ENCODE assay signal across 12 cellular contexts in the genomic region with DNA sequence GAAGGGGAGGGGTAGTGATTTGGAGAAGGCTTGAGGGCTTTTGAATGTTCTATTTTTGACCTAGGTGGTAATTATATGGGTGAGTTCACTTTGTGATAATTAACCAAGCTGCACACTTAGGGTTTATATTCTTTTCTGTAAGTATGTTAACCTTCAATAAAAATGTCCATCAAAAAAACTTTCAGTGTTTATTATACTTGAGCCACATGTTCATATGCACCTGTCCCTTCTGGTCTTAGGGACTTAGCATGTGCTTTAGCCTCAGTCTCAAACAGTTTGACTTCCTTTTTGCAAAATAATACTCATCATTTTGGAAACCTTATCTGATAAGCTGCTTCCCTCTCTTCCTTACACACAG. TPM values are rescaled to one million over a fixed set of nuclear protein-coding genes. Genes with fewer than 3 reads are reported as not detected.
DNase-seq lines count a peak whose midpoint lies in the region; ATAC-seq, FAIRE-seq and TF ChIP-seq lines count a peak whose summit lies in the region.
"Had no signal": no experiment of that assay in that cellular context is flagged by ENCODE, and none has a peak within 500 bp of the region (broad histone marks: within the 10 kb centered on the region; RNA-seq: fewer than 3 reads in every experiment).

No MANE protein-coding gene starts in this region.

- peaks cover 62% of the 10 kb centered on the region for H3K4me1 Mint-ChIP-seq in stimulated activated memory B cell treated with anti-CD40 and anti-IgM and Interleukin-4, amounts not matched to agents 10 μg/mL and 1 μg/mL and 100 μg/mL, for 72 hours

- H3K4me3 Mint-ChIP-seq in stimulated activated memory B cell treated with anti-CD40 and anti-IgM and Interleukin-4, amounts not matched to agents 10 μg/mL and 1 μg/mL and 100 μg/mL, for 72 hours: no peak overlapping the region
- H3K4me3 Mint-ChIP-seq: CD4-positive, alpha-beta memory T cell had no signal

- H3K9me3 ChIP-seq in esophagus squamous epithelium: no peaks in the 10 kb centered on the region

- TF ChIP-seq POLR2A in GM12891 (IDR thresholded peaks at IDR 0.05; ENCODE audit: low read depth, low read length): no peak
- no peak for TF ChIP-seq POLR2A in esophagus squamous epithelium (IDR thresholded peaks at IDR 0.05)

- H3K27ac ChIP-seq in esophagus squamous epithelium: peak overlapping the region in 3 of 4 donors; percentile 11 to 67 (median 26)
- H3K27ac ChIP-seq: PC-9 had no signal

- H3K27me3 ChIP-seq in esophagus squamous epithelium: no peaks in the 10 kb centered on the region

- DNase-seq in GM12891 (ENCODE audit: insufficient read length, low spot score) (no peak), NCI-H1105 (lab: John Stamatoyannopoulos, UW) (peak; percentile 23), esophagus squamous epithelium (lab: John Stamatoyannopoulos, UW) (no peak), dermis blood vessel endothelial cell (no peak)
- DNase-seq: erythroblast, NCI-H2107, PC-9 had no signal

- intact Hi-C loops in esophagus squamous epithelium (cut with DNase I): no loop called here

- no peaks in the 10 kb centered on the region for H3K9me3 Mint-ChIP-seq in stimulated activated memory B cell treated with anti-CD40 and anti-IgM and Interleukin-4, amounts not matched to agents 10 μg/mL and 1 μg/mL and 100 μg/mL, for 72 hours

- FAIRE-seq in GM12891 (lab: Jason Lieb, UNC): peak; percentile 28

- no peaks in the 10 kb centered on the region for H3K36me3 Mint-ChIP-seq in stimulated activated memory B cell treated with anti-CD40 and anti-IgM and Interleukin-4, amounts not matched to agents 10 μg/mL and 1 μg/mL and 100 μg/mL, for 72 hours

- no peak for TF ChIP-seq CTCF in esophagus squamous epithelium (IDR thresholded peaks at IDR 0.05)

- peaks cover 0 to 46% (median 25%) of the 10 kb centered on the region in 3 donors for H3K4me1 ChIP-seq in esophagus squamous epithelium

- ATAC-seq in stimulated activated memory B cell treated with anti-CD40 and anti-IgM and Interleukin-4, amounts not matched to agents 10 μg/mL and 1 μg/mL and 100 μg/mL, for 72 hours: peak; percentile 20
- ATAC-seq in GM18517 (IDR thresholded peaks at IDR 0.05; ENCODE audit: unreplicated experiment) (no peak), HG02981 (IDR thresholded peaks at IDR 0.05; ENCODE audit: unreplicated experiment) (no peak), SK-N-SH treated with all-trans-retinoic acid at 6 μM for 48 hours (no peak)

- no peak overlapping the region for H3K4me3 ChIP-seq in esophagus squamous epithelium
- H3K4me3 ChIP-seq: PC-9 had no signal

- no peaks in the 10 kb centered on the region for H3K27me3 Mint-ChIP-seq in stimulated activated memory B cell treated with anti-CD40 and anti-IgM and Interleukin-4, amounts not matched to agents 10 μg/mL and 1 μg/mL and 100 μg/mL, for 72 hours
- H3K27me3 Mint-ChIP-seq: CD4-positive, alpha-beta memory T cell had no signal

- peak overlapping the region; percentile 84 for H3K27ac Mint-ChIP-seq in stimulated activated memory B cell treated with anti-CD40 and anti-IgM and Interleukin-4, amounts not matched to agents 10 μg/mL and 1 μg/mL and 100 μg/mL, for 72 hours

- H3K36me3 ChIP-seq in esophagus squamous epithelium: no peaks in the 10 kb centered on the region

TF ChIP-seq in GM12891, 5 proteins besides CTCF, POLR2A, EP300 and RAD21:
- TF ChIP-seq PAX5 (IDR thresholded peaks at IDR 0.05; ENCODE audit: insufficient read depth, low read length, severe bottlenecking) (no peak), SPI1 (IDR thresholded peaks at IDR 0.05; ENCODE audit: low read depth, low read length) (no peak), TAF1 (IDR thresholded peaks at IDR 0.05; ENCODE audit: low read depth, low read length) (no peak), POLR2AphosphoS5 (IDR thresholded peaks at IDR 0.05; ENCODE audit: low read depth, low read length) (no peak), POU2F2 (IDR thresholded peaks at IDR 0.05; ENCODE audit: low read depth, low read length) (no peak)

TF ChIP-seq in SK-N-SH treated with all-trans-retinoic acid at 6 μM for 48 hours, 23 proteins besides CTCF, POLR2A, EP300 and RAD21:
- TF ChIP-seq ISL1 (CRISPR knock-in tag; IDR thresholded peaks at IDR 0.05) (no peak), ZNF565 (CRISPR knock-in tag; conservative IDR thresholded peaks at IDR 0.05; ENCODE audit: low read depth) (no peak), GLIS3 (CRISPR knock-in tag; IDR thresholded peaks at IDR 0.05) (no peak), RARB (CRISPR knock-in tag; IDR thresholded peaks at IDR 0.05) (no peak), ZC3H10 (CRISPR knock-in tag; IDR thresholded peaks at IDR 0.05) (no peak), ARNTL (CRISPR knock-in tag; IDR thresholded peaks at IDR 0.05; ENCODE audit: borderline replicate concordance, low read depth) (no peak), PPARA (CRISPR knock-in tag; IDR thresholded peaks at IDR 0.05; ENCODE audit: borderline replicate concordance) (no peak), TOX (CRISPR knock-in tag; IDR thresholded peaks at IDR 0.05; ENCODE audit: borderline replicate concordance) (no peak), ZNF70 (CRISPR knock-in tag; IDR thresholded peaks at IDR 0.05) (no peak)
- TF ChIP-seq, protein P1, sequence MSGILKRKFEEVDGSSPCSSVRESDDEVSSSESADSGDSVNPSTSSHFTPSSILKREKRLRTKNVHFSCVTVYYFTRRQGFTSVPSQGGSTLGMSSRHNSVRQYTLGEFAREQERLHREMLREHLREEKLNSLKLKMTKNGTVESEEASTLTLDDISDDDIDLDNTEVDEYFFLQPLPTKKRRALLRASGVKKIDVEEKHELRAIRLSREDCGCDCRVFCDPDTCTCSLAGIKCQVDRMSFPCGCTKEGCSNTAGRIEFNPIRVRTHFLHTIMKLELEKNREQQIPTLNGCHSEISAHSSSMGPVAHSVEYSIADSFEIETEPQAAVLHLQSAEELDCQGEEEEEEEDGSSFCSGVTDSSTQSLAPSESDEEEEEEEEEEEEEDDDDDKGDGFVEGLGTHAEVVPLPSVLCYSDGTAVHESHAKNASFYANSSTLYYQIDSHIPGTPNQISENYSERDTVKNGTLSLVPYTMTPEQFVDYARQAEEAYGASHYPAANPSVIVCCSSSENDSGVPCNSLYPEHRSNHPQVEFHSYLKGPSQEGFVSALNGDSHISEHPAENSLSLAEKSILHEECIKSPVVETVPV (CRISPR knock-in tag; IDR thresholded peaks at IDR 0.05): no peak

RNA-seq across cellular contexts. Expression of a gene that starts 28.4 kb away (rescaled TPM):
- polyA plus RNA-seq in GM12891 (2012; ENCODE audit: low read depth, missing spikeins): 14.2 TPM
- total RNA-seq in esophagus squamous epithelium (10 to 100 TPM; 14.0 to 28.6 (median 22.2) TPM), dermis blood vessel endothelial cell (69.8 and 85.3 TPM in 2 replicates)
